In genomic region chr12:1356285-1356684, GRCh38 we compare ENCODE assay signal across 18 cellular contexts.
DNase-seq lines count a peak whose midpoint lies in the region; ATAC-seq, FAIRE-seq and TF ChIP-seq lines count a peak whose summit lies in the region.
"Had no signal": no experiment of that assay in that cellular context is flagged by ENCODE, and none has a peak within 500 bp of the region (broad histone marks: within the 10 kb centered on the region; RNA-seq: fewer than 3 reads in every experiment).

No MANE protein-coding gene starts in this region.

- no peak overlapping the region for H3K4me3 ChIP-seq in A549
- no peak overlapping the region for H3K4me3 ChIP-seq in adrenal gland
- H3K4me3 ChIP-seq: BLaER1 treated with 17β-estradiol and CSF1 and Interleukin-3, amounts not matched to agents 10 nM and 100 nM had no signal

- H3K4me2 ChIP-seq in A549 = 0 out of 3 replicates have a peak overlapping the region, but pooled peaks have one; percentile 3
- H3K4me2 ChIP-seq: BLaER1 treated with 17β-estradiol and CSF1 and Interleukin-3, amounts not matched to agents 10 nM and 100 nM had no signal

- H3K36me3 Mint-ChIP-seq in HFFc6 (ENCODE audit: low read depth) (peaks cover 10% of the 10 kb centered on the region; the same call in 1 of the 2 replicates), osteocyte (ENCODE audit: unreplicated experiment) (peaks cover 2% of the 10 kb centered on the region)

- H3K27me3 Mint-ChIP-seq in HFFc6 (ENCODE audit: insufficient read depth) (peaks cover 3% of the 10 kb centered on the region; the same call in 1 of the 2 replicates), osteocyte (ENCODE audit: unreplicated experiment) (no peaks in the 10 kb centered on the region)
- H3K27me3 Mint-ChIP-seq: CD4-positive, alpha-beta T cell had no signal

- intact Hi-C loops in adrenal gland (cut with DNase I) = no loop called here

- POLR2A ChIA-PET in A549 (lab: Yijun Ruan, JAX) = no interaction called here

- no peak for TF ChIP-seq RAD21 in A549 (conservative IDR thresholded peaks at IDR 0.05 in 1 of 2, IDR thresholded peaks at IDR 0.05 in 1 of 2)

- H3K27ac ChIP-seq in A549 = no peak overlapping the region
- no peak overlapping the region for H3K27ac ChIP-seq in adrenal gland
- H3K27ac ChIP-seq: BLaER1 treated with 17β-estradiol and CSF1 and Interleukin-3, amounts not matched to agents 10 nM and 100 nM had no signal

- 96% methylated on average over 2 of the region's 2 CpGs for WGBS in A549 (ENCODE audit: missing lambda C conversion rate)
- 61 to 93% (median 89%) methylated on average over 2 of the region's 2 CpGs for WGBS in adrenal gland, 4 donors

- CTCF ChIA-PET in A549 (lab: Yijun Ruan, JAX) = interaction anchor here (1.0 kb wide), 1 partner anchor 11 kb away, joined by 3 read pairs; no protein-coding TSS in a partner anchor

- H3K4me3 Mint-ChIP-seq in HFFc6 = peak overlapping the region; percentile 36; the same call in 1 of the 2 replicates
- H3K4me3 Mint-ChIP-seq in osteocyte (ENCODE audit: unreplicated experiment) = no peak overlapping the region
- H3K4me3 Mint-ChIP-seq: CD4-positive, alpha-beta T cell had no signal

- FAIRE-seq in A549 (lab: Jason Lieb, UNC) = no peak
- FAIRE-seq: D721Med had no signal

- DNase-seq in A549 (ENCODE audit: low read depth in 1 of 2, low spot score in 1 of 2) = no peak
- DNase-seq in HFFc6 = no peak
- DNase-seq in dermis blood vessel endothelial cell = peak; percentile 20
- no peak for DNase-seq in osteocyte (ENCODE audit: extremely low spot score, unreplicated experiment)
- DNase-seq in NK-92 (lab: John Stamatoyannopoulos, UW; ENCODE audit: unreplicated experiment) = no peak
- DNase-seq in adrenal gland = no peak
- DNase-seq in Kasumi-1 (lab: John Stamatoyannopoulos, UW) = no peak
- DNase-seq: CD4-positive, alpha-beta T cell; KBM-7; MM.1S; NCI-H2029; NCI-H446; NCI-H524 treated with DMSO at 0.1 percent for 48 hours; RPMI8226; SHP77 had no signal

- H3K27me3 ChIP-seq in adrenal gland = no peaks in the 10 kb centered on the region
- H3K27me3 ChIP-seq: BLaER1 treated with 17β-estradiol and CSF1 and Interleukin-3, amounts not matched to agents 10 nM and 100 nM had no signal

- H3K9me3 ChIP-seq in A549 (no peaks in the 10 kb centered on the region), adrenal gland (replicated peaks in 1 of 3) (no peaks in the 10 kb centered on the region)
- H3K9me3 ChIP-seq: BLaER1 treated with 17β-estradiol and CSF1 and Interleukin-3, amounts not matched to agents 10 nM and 100 nM had no signal

- ATAC-seq in A549 (no peak), GM21526 (IDR thresholded peaks at IDR 0.05; ENCODE audit: low FRiP score, unreplicated experiment) (no peak)

- H3K4me1 Mint-ChIP-seq in HFFc6 (ENCODE audit: low read depth) (peaks cover 82% of the 10 kb centered on the region), osteocyte (ENCODE audit: unreplicated experiment) (peaks cover 34% of the 10 kb centered on the region)

- H3K36me3 ChIP-seq in adrenal gland (replicated peaks in 1 of 2) = no peaks in the 10 kb centered on the region

- H3K27ac Mint-ChIP-seq in HFFc6 (no peak overlapping the region), osteocyte (ENCODE audit: unreplicated experiment) (peak overlapping the region; percentile 52)
- H3K27ac Mint-ChIP-seq: CD4-positive, alpha-beta T cell had no signal

- TF ChIP-seq EP300 in A549 (IDR thresholded peaks at IDR 0.05) = no peak

- H3K9me3 Mint-ChIP-seq in HFFc6 = no peaks in the 10 kb centered on the region
- H3K9me3 Mint-ChIP-seq in osteocyte (ENCODE audit: unreplicated experiment) = no peaks in the 10 kb centered on the region
- H3K9me3 Mint-ChIP-seq: CD4-positive, alpha-beta T cell had no signal

- no peak for TF ChIP-seq POLR2A in A549 (IDR thresholded peaks at IDR 0.05; ENCODE audit: low read length)
- no peak for TF ChIP-seq POLR2A in adrenal gland (IDR thresholded peaks at IDR 0.05)

- TF ChIP-seq CTCF in A549 (IDR thresholded peaks at IDR 0.05) = no peak
- no peak for TF ChIP-seq CTCF in HFFc6 (IDR thresholded peaks at IDR 0.05)
- no peak for TF ChIP-seq CTCF in osteocyte (IDR thresholded peaks at IDR 0.05)
- TF ChIP-seq CTCF in adrenal gland (IDR thresholded peaks at IDR 0.05) = no peak

- H3K4me1 ChIP-seq in A549 = peaks cover 15% of the 10 kb centered on the region; the same call in 2 of the 3 replicates
- peaks cover 0 to 13% of the 10 kb centered on the region in 2 donors for H3K4me1 ChIP-seq in adrenal gland (replicated peaks in 1 of 2)
- H3K4me1 ChIP-seq: BLaER1 treated with 17β-estradiol and CSF1 and Interleukin-3, amounts not matched to agents 10 nM and 100 nM had no signal

TF ChIP-seq in A549, 52 proteins besides CTCF, POLR2A, EP300 and RAD21:
- TF ChIP-seq FOXS1 (CRISPR knock-in tag; IDR thresholded peaks at IDR 0.05) (no peak), RNF2 (IDR thresholded peaks at IDR 0.05; ENCODE audit: borderline replicate concordance, low read depth) (no peak)
- TF ChIP-seq, protein P1, sequence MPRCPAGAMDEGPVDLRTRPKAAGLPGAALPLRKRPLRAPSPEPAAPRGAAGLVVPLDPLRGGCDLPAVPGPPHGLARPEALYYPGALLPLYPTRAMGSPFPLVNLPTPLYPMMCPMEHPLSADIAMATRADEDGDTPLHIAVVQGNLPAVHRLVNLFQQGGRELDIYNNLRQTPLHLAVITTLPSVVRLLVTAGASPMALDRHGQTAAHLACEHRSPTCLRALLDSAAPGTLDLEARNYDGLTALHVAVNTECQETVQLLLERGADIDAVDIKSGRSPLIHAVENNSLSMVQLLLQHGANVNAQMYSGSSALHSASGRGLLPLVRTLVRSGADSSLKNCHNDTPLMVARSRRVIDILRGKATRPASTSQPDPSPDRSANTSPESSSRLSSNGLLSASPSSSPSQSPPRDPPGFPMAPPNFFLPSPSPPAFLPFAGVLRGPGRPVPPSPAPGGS (IDR thresholded peaks at IDR 0.05) = no peak
